ENCODE assay signal across 10 cellular contexts in the genomic region with DNA sequence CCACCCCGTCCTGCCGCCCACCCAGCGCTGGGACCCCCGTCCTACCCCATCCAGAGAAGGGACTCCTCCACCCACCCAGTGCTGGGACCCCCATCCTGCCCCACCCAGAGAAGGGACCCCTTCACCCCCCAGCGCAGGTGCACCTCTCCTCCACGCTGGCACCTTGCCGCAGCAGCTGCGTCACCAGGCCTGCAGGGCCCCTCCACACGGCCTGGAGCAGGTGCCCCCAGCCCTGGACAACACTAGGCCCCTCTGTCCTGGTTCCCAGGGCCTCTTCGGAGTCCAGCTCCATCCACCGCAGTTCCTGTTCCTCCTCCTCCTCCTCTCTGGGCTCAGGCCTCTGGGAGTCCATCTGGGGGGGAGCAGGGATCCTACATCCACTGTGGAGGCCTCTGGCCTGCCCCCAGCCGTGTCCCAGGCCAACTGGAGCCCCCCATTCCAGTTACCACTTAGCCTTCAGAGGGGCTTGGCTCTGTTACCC. TPM values are rescaled to one million over a fixed set of nuclear protein-coding genes. Genes with fewer than 3 reads are reported as not detected.
DNase-seq lines count a peak whose midpoint lies in the region; ATAC-seq, FAIRE-seq and TF ChIP-seq lines count a peak whose summit lies in the region.
"Had no signal": no experiment of that assay in that cellular context is flagged by ENCODE, and none has a peak within 500 bp of the region (broad histone marks: within the 10 kb centered on the region; RNA-seq: fewer than 3 reads in every experiment).

No MANE protein-coding gene starts in this region.

- intact Hi-C loops in esophagus squamous epithelium (cut with DNase I) = no loop called here
- intact Hi-C loops in posterior vena cava (cut with DNase I) = no loop called here
- intact Hi-C loops in thyroid gland (cut with DNase I) = no loop called here

- peak; percentile 18 for DNase-seq in D721Med (ENCODE audit: insufficient read length, low spot score)
- DNase-seq in NCI-H69 (lab: John Stamatoyannopoulos, UW) = peak; percentile 54
- no peak for DNase-seq in esophagus squamous epithelium (lab: John Stamatoyannopoulos, UW)
- DNase-seq in posterior vena cava (ENCODE audit: low spot score) = peak; percentile 60
- no peak for DNase-seq in left lobe of liver (ENCODE audit: low spot score)
- no peak for DNase-seq in thyroid gland
- DNase-seq in activated gamma-delta T cell (lab: John Stamatoyannopoulos, UW) = no peak
- DNase-seq: effector CD8-positive, alpha-beta T cell; MG63 had no signal

- H3K27ac ChIP-seq in esophagus squamous epithelium (peak overlapping the region; percentile 66 to 89 (median 80)), thyroid gland (no peak overlapping the region)

- no peak for TF ChIP-seq CTCF in D721Med (IDR thresholded peaks at IDR 0.05; ENCODE audit: insufficient read depth, missing control alignments)
- no peak for TF ChIP-seq CTCF in esophagus squamous epithelium (IDR thresholded peaks at IDR 0.05)
- no peak for TF ChIP-seq CTCF in thyroid gland (IDR thresholded peaks at IDR 0.05)

- H3K4me3 ChIP-seq in esophagus squamous epithelium (peak overlapping the region; percentile 39 to 69 (median 52)), thyroid gland (replicated peaks in 1 of 3) (no peak overlapping the region)
- H3K4me3 ChIP-seq: MG63 had no signal

- peaks cover 37 to 74% (median 42%) of the 10 kb centered on the region in 3 donors for H3K4me1 ChIP-seq in esophagus squamous epithelium
- peaks cover 0 to 6% of the 10 kb centered on the region in 2 donors for H3K4me1 ChIP-seq in thyroid gland

- H3K27me3 ChIP-seq in esophagus squamous epithelium (peaks cover 0 to 17% (median 0%) of the 10 kb centered on the region in 4 donors), thyroid gland (no peaks in the 10 kb centered on the region)
- H3K27me3 ChIP-seq: MG63 had no signal

- ATAC-seq in HG03039 (IDR thresholded peaks at IDR 0.05; ENCODE audit: unreplicated experiment) = no peak
- no peak for ATAC-seq in left lobe of liver

- H3K9me3 ChIP-seq in esophagus squamous epithelium (no peaks in the 10 kb centered on the region), thyroid gland (no peaks in the 10 kb centered on the region)
- H3K9me3 ChIP-seq: MG63 had no signal

- 42 to 52% methylated on average over 2 to 5 of the region's 12 CpGs for WGBS in esophagus squamous epithelium, 2 donors
- WGBS in thyroid gland, 2 donors = 66% methylated on average over 7 of the region's 12 CpGs; no CpG with 5 or more reads in 1 of the 2 donors

- no peak for FAIRE-seq in D721Med (lab: Jason Lieb, UNC)

- H3K36me3 ChIP-seq in esophagus squamous epithelium = no peaks in the 10 kb centered on the region
- H3K36me3 ChIP-seq in thyroid gland = no peaks in the 10 kb centered on the region
- H3K36me3 ChIP-seq: MG63 had no signal

- TF ChIP-seq POLR2A in esophagus squamous epithelium (IDR thresholded peaks at IDR 0.05) = no peak
- no peak for TF ChIP-seq POLR2A in thyroid gland (IDR thresholded peaks at IDR 0.05)

RNA-seq across cellular contexts. Expression of a gene that starts 0.4 kb away (rescaled TPM):
- total RNA-seq in esophagus squamous epithelium = 10 to 100 TPM in 2 of 4 donors, 1 to 10 TPM in 2; 4.7 to 28.3 (median 14.4) TPM
- total RNA-seq in posterior vena cava = 1 to 10 TPM; 2.4 to 7.4 TPM
- total RNA-seq in left lobe of liver = 1.0 TPM
- 1 to 10 TPM; 2.0 to 3.2 (median 2.4) TPM for total RNA-seq in thyroid gland

RNA-seq across cellular contexts. Expression of a gene that starts 13.6 kb away (rescaled TPM):
- 100 to 1,000 TPM in 3 of 4 donors, 10 to 100 TPM in 1; 98.0 to 157 (median 116) TPM for total RNA-seq in esophagus squamous epithelium
- 10 to 100 TPM; 69.7 to 75.0 TPM for total RNA-seq in posterior vena cava
- 52.9 TPM for total RNA-seq in left lobe of liver
- 100 to 1,000 TPM; 123 to 199 (median 160) TPM for total RNA-seq in thyroid gland

RNA-seq across cellular contexts. Expression of a gene that starts 14.8 kb away (rescaled TPM):
- 10 to 100 TPM; 20.0 to 55.0 (median 34.6) TPM for total RNA-seq in esophagus squamous epithelium
- 10 to 100 TPM; 59.8 to 67.7 TPM for total RNA-seq in posterior vena cava
- total RNA-seq in left lobe of liver = 91.0 TPM
- 10 to 100 TPM; 11.4 to 52.0 (median 30.3) TPM for total RNA-seq in thyroid gland

RNA-seq across cellular contexts. Expression of a gene that starts 21.6 kb away (rescaled TPM):
- total RNA-seq in esophagus squamous epithelium = 100 to 1,000 TPM in 2 of 4 donors, 10 to 100 TPM in 2; 42.5 to 213 (median 104) TPM
- 100 to 1,000 TPM; 102 to 109 TPM for total RNA-seq in posterior vena cava
- 127 TPM for total RNA-seq in left lobe of liver
- total RNA-seq in thyroid gland = 100 to 1,000 TPM; 167 to 307 (median 215) TPM

RNA-seq across cellular contexts. Expression of a gene that starts 28.8 kb away (rescaled TPM):
- total RNA-seq in esophagus squamous epithelium (under 1 TPM; under 0.01 to 1.00 (median 0.28) TPM), posterior vena cava (under 1 TPM; 0.14 to 0.83 TPM), left lobe of liver (2.9 TPM), thyroid gland (10 to 100 TPM in 2 of 4 donors, 1 to 10 TPM in 2; 4.9 to 29.9 (median 15.1) TPM)

Comparison
In these comparisons a context has a peak if more than half of its experiments do, and no peak if none do; other contexts are left out.
1. DNase-seq: peak in D721Med (single experiment), NCI-H69 (single experiment) and posterior vena cava (single experiment); none in esophagus squamous epithelium (single experiment), left lobe of liver (single experiment), thyroid gland (0 of 2) and activated gamma-delta T cell (single experiment).
2. H3K27ac ChIP-seq: peak in esophagus squamous epithelium (4 of 4); none in thyroid gland (0 of 3).
3. H3K4me3 ChIP-seq: peak in esophagus squamous epithelium (4 of 4); none in thyroid gland (0 of 3).